Comparison of ENCODE assay signal across 24 cellular contexts in the genomic region with DNA sequence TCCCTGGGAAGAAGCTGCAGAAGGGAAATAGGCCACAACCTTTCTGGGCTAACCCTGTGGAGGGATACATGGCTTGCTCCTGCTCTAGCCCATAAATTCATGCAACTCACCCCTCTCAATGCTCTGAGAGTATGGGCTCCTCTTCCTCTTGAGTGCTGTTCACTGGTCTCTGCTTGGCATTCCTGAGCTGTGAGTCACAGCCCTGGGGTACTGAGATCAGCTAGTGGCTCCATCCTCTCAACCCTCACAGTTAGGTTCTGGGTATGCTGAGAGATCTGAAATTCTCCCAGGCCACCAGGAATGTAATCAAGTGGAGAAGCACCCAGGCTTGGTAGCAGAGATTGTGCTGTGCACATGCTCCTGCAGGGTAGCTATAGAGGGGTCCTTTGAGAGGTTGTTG.
DNase-seq lines count a peak whose midpoint lies in the region; ATAC-seq, FAIRE-seq and TF ChIP-seq lines count a peak whose summit lies in the region.
"Had no signal": no experiment of that assay in that cellular context is flagged by ENCODE, and none has a peak within 500 bp of the region (broad histone marks: within the 10 kb centered on the region; RNA-seq: fewer than 3 reads in every experiment).

No MANE protein-coding gene starts in this region.

- H2AFZ ChIP-seq in mammary epithelial cell (ENCODE audit: low read depth, low read length) (no peak overlapping the region), keratinocyte (ENCODE audit: control insufficient read depth, low read length) (no peak overlapping the region)
- H2AFZ ChIP-seq: PC-9 had no signal

- H3K36me3 Mint-ChIP-seq in activated naive CD8-positive, alpha-beta T cell treated with anti-CD3 and anti-CD28 coated beads for 36 hours = no peaks in the 10 kb centered on the region
- peaks cover 0 to 5% (median 0%) of the 10 kb centered on the region in 3 donors for H3K36me3 Mint-ChIP-seq in naive thymus-derived CD8-positive, alpha-beta T cell
- H3K36me3 Mint-ChIP-seq: stimulated activated effector memory CD8-positive, alpha-beta T cell treated with anti-CD3 and anti-CD28 coated beads, Interleukin-12 subunit alpha, Interleukin-12 subunit beta, amount 100 ng/mL, for 72 hours had no signal

- H3K4me1 Mint-ChIP-seq in activated naive CD8-positive, alpha-beta T cell treated with anti-CD3 and anti-CD28 coated beads for 36 hours = no peaks in the 10 kb centered on the region
- no peaks in the 10 kb centered on the region for H3K4me1 Mint-ChIP-seq in naive thymus-derived CD8-positive, alpha-beta T cell
- H3K4me1 Mint-ChIP-seq: activated CD4-positive, alpha-beta T cell treated with anti-CD3 and anti-CD28 coated beads, Interleukin-2, amount 10 ng/mL, durations not matched to agents 7 days and 5 days; stimulated activated effector memory CD8-positive, alpha-beta T cell treated with anti-CD3 and anti-CD28 coated beads, Interleukin-12 subunit alpha, Interleukin-12 subunit beta, amount 100 ng/mL, for 72 hours had no signal

- POLR2A ChIA-PET in naive thymus-derived CD8-positive, alpha-beta T cell (lab: Charles Lee) = no interaction called here

- no peak for FAIRE-seq in keratinocyte (lab: Jason Lieb, UNC)
- FAIRE-seq: A549, kidney, TTC549 had no signal

- CTCF ChIA-PET in mammary epithelial cell (lab: Charles Lee; ENCODE audit: low non-redundant PET) = no interaction called here

- H3K9me3 ChIP-seq in mammary epithelial cell (replicated peaks; ENCODE audit: insufficient read depth, low read length) (no peaks in the 10 kb centered on the region), keratinocyte (ENCODE audit: control insufficient read depth, low read depth, low read length) (no peaks in the 10 kb centered on the region)
- H3K9me3 ChIP-seq: A549, tibial nerve had no signal

- no peak for ATAC-seq in naive thymus-derived CD8-positive, alpha-beta T cell
- ATAC-seq: A549; stimulated activated effector memory CD8-positive, alpha-beta T cell treated with anti-CD3 and anti-CD28 coated beads, Interleukin-12 subunit alpha, Interleukin-12 subunit beta, amount 100 ng/mL, for 72 hours had no signal

- DNase-seq in ACHN = peak; percentile 59
- DNase-seq in HS-5 (ENCODE audit: low read depth) = peak; percentile 23
- peak; percentile 42 for DNase-seq in mammary epithelial cell
- DNase-seq in keratinocyte (ENCODE audit: low read depth, low spot score) = peak; percentile 23
- DNase-seq in effector CD4-positive, alpha-beta T cell = no peak
- DNase-seq in SIG-M5 treated with dmso at 0.1 percent for 504 hours (lab: John Stamatoyannopoulos, UW; ENCODE audit: unreplicated experiment) = no peak
- DNase-seq in activated naive CD8-positive, alpha-beta T cell treated with anti-CD3 and anti-CD28 coated beads for 36 hours = no peak
- no peak for DNase-seq in naive thymus-derived CD8-positive, alpha-beta T cell
- DNase-seq: activated CD4-positive, alpha-beta T cell treated with anti-CD3 and anti-CD28 coated beads, Interleukin-2, amount 10 ng/mL, durations not matched to agents 7 days and 5 days; activated naive CD4-positive, alpha-beta T cell treated with Interleukin-2 at 50 U/mL for 16 hours; activated T-cell treated with anti-CD3 and anti-CD28 coated beads for 4 hours; CD4-positive, alpha-beta T cell; head of caudate nucleus; kidney; midbrain; NCI-H2081; NCI-H524 treated with DMSO at 0.1 percent for 48 hours had no signal

- no peaks in the 10 kb centered on the region for H3K79me2 ChIP-seq in mammary epithelial cell (ENCODE audit: insufficient read depth, low read length)
- H3K79me2 ChIP-seq in keratinocyte (ENCODE audit: control insufficient read depth, insufficient read depth, low read length) = no peaks in the 10 kb centered on the region

- H3K27me3 Mint-ChIP-seq in activated naive CD8-positive, alpha-beta T cell treated with anti-CD3 and anti-CD28 coated beads for 36 hours = no peaks in the 10 kb centered on the region
- H3K27me3 Mint-ChIP-seq in naive thymus-derived CD8-positive, alpha-beta T cell = no peaks in the 10 kb centered on the region
- H3K27me3 Mint-ChIP-seq: activated CD4-positive, alpha-beta T cell treated with anti-CD3 and anti-CD28 coated beads, Interleukin-2, amount 10 ng/mL, durations not matched to agents 7 days and 5 days; CD4-positive, alpha-beta T cell had no signal

- H3K9ac ChIP-seq in mammary epithelial cell (ENCODE audit: insufficient read depth, low read length) (no peak overlapping the region), keratinocyte (ENCODE audit: control insufficient read depth, extremely low read depth, insufficient read depth, low read length) (no peak overlapping the region)

- TF ChIP-seq CTCF in mammary epithelial cell (conservative IDR thresholded peaks at IDR 0.05 in 1 of 2, IDR thresholded peaks at IDR 0.05 in 1 of 2; ENCODE audit: extremely low read depth in 1 of 2, insufficient read depth in 1 of 2, low read depth in 1 of 2, low read length in 2 of 2) (no peak), keratinocyte (optimal IDR thresholded peaks at IDR 0.05 in 1 of 3, IDR thresholded peaks at IDR 0.05 in 1 of 3, conservative IDR thresholded peaks at IDR 0.05 in 1 of 3; ENCODE audit: extremely low read depth in 1 of 3, insufficient read depth in 2 of 3, low read length in 3 of 3) (no peak)

- H3K27me3 ChIP-seq in mammary epithelial cell (ENCODE audit: insufficient read depth, low read length) = no peaks in the 10 kb centered on the region
- no peaks in the 10 kb centered on the region for H3K27me3 ChIP-seq in keratinocyte (ENCODE audit: control insufficient read depth, extremely low read depth, insufficient read depth, low read length)
- H3K27me3 ChIP-seq: tibial nerve had no signal

- H3K27ac Mint-ChIP-seq in activated naive CD8-positive, alpha-beta T cell treated with anti-CD3 and anti-CD28 coated beads for 36 hours = no peak overlapping the region
- H3K27ac Mint-ChIP-seq in naive thymus-derived CD8-positive, alpha-beta T cell = no peak overlapping the region
- H3K27ac Mint-ChIP-seq: activated CD4-positive, alpha-beta T cell treated with anti-CD3 and anti-CD28 coated beads, Interleukin-2, amount 10 ng/mL, durations not matched to agents 7 days and 5 days; CD4-positive, alpha-beta T cell; stimulated activated effector memory CD8-positive, alpha-beta T cell treated with anti-CD3 and anti-CD28 coated beads, Interleukin-12 subunit alpha, Interleukin-12 subunit beta, amount 100 ng/mL, for 72 hours had no signal

- H3K36me3 ChIP-seq in mammary epithelial cell (ENCODE audit: insufficient read depth, low read length) (no peaks in the 10 kb centered on the region), keratinocyte (ENCODE audit: control insufficient read depth in 2 of 2, extremely low read depth in 1 of 2, insufficient read depth in 2 of 2, low read length in 2 of 2) (no peaks in the 10 kb centered on the region)
- H3K36me3 ChIP-seq: tibial nerve had no signal

- no peak overlapping the region for H3K4me3 Mint-ChIP-seq in activated naive CD8-positive, alpha-beta T cell treated with anti-CD3 and anti-CD28 coated beads for 36 hours
- no peak overlapping the region for H3K4me3 Mint-ChIP-seq in naive thymus-derived CD8-positive, alpha-beta T cell
- H3K4me3 Mint-ChIP-seq: activated CD4-positive, alpha-beta T cell treated with anti-CD3 and anti-CD28 coated beads, Interleukin-2, amount 10 ng/mL, durations not matched to agents 7 days and 5 days; CD4-positive, alpha-beta T cell; stimulated activated effector memory CD8-positive, alpha-beta T cell treated with anti-CD3 and anti-CD28 coated beads, Interleukin-12 subunit alpha, Interleukin-12 subunit beta, amount 100 ng/mL, for 72 hours had no signal

- in situ Hi-C loops in ACHN (cut with HindIII; ENCODE audit: low pct_ligation_motif_present, low pct_unique_long_range_greater_than_20kb, low sequenced_read_pairs) (no loop called here), mammary epithelial cell (cut with MboI; ENCODE audit: low sequenced_read_pairs in 2 of 2) (no loop called here)

- H4K20me1 ChIP-seq in mammary epithelial cell (ENCODE audit: insufficient read depth, low read length) = no peaks in the 10 kb centered on the region
- no peaks in the 10 kb centered on the region for H4K20me1 ChIP-seq in keratinocyte (ENCODE audit: control insufficient read depth, extremely low read depth, insufficient read depth, low read length)

- no peak overlapping the region for H3K27ac ChIP-seq in mammary epithelial cell (ENCODE audit: insufficient read depth, low read depth, low read length)
- H3K27ac ChIP-seq in keratinocyte (ENCODE audit: control insufficient read depth, insufficient read depth, low read length) = no peak overlapping the region
- H3K27ac ChIP-seq: A549, coronary artery, epithelial cell of prostate, PC-9, tibial nerve had no signal

- BruUV-seq in mammary epithelial cell (replicated peaks; lab: Mats Ljungman, UMichigan) = no TSS peak

- H3K9me1 ChIP-seq in keratinocyte (ENCODE audit: control insufficient read depth, extremely low read depth, insufficient read depth, low read length) = no peaks in the 10 kb centered on the region

- no peak overlapping the region for H3K4me3 ChIP-seq in mammary epithelial cell (replicated peaks in 1 of 3; ENCODE audit: insufficient read depth in 1 of 3, low read depth in 2 of 3, low read length in 3 of 3)
- H3K4me3 ChIP-seq in keratinocyte (ENCODE audit: control insufficient read depth in 2 of 3, extremely low read depth in 1 of 3, insufficient read depth in 2 of 3, low read depth in 1 of 3, low read length in 3 of 3) = no peak overlapping the region
- H3K4me3 ChIP-seq: A549, coronary artery, PC-9, tibial nerve had no signal

- H3K4me1 ChIP-seq in mammary epithelial cell (ENCODE audit: insufficient read depth, low read length) (no peaks in the 10 kb centered on the region), keratinocyte (ENCODE audit: control insufficient read depth, extremely low read depth, insufficient read depth, low read length) (no peaks in the 10 kb centered on the region)
- H3K4me1 ChIP-seq: A549, tibial nerve had no signal

- H3K9me3 Mint-ChIP-seq in activated naive CD8-positive, alpha-beta T cell treated with anti-CD3 and anti-CD28 coated beads for 36 hours = no peaks in the 10 kb centered on the region
- H3K9me3 Mint-ChIP-seq in naive thymus-derived CD8-positive, alpha-beta T cell = peaks cover 0 to 27% (median 2%) of the 10 kb centered on the region in 9 donors
- H3K9me3 Mint-ChIP-seq: activated CD4-positive, alpha-beta T cell treated with anti-CD3 and anti-CD28 coated beads, Interleukin-2, amount 10 ng/mL, durations not matched to agents 7 days and 5 days; stimulated activated effector memory CD8-positive, alpha-beta T cell treated with anti-CD3 and anti-CD28 coated beads, Interleukin-12 subunit alpha, Interleukin-12 subunit beta, amount 100 ng/mL, for 72 hours had no signal

- H3K4me2 ChIP-seq in mammary epithelial cell (ENCODE audit: insufficient read depth, low read depth, low read length) (no peak overlapping the region), keratinocyte (ENCODE audit: control insufficient read depth, extremely low read depth, insufficient read depth, low read depth, low read length) (no peak overlapping the region)
- H3K4me2 ChIP-seq: A549, PC-9 had no signal

- dilution Hi-C loops in mammary epithelial cell (cut with HindIII; ENCODE audit: low sequenced_read_pairs) (no loop called here), keratinocyte (cut with MboI; ENCODE audit: extremely low pct_ligation_motif_present, low sequenced_read_pairs) (no loop called here)

- intact Hi-C loops in mammary epithelial cell (cut with micrococcal nuclease) = loop anchor here (10.0 kb wide), 1 partner anchor 116 kb away; no protein-coding TSS in a partner anchor

Comparison
In these comparisons a context has a peak if more than half of its experiments do, and no peak if none do; other contexts are left out.
1. DNase-seq: peak in ACHN (single experiment), HS-5 (single experiment), mammary epithelial cell (single experiment) and keratinocyte (single experiment); none in effector CD4-positive, alpha-beta T cell (single experiment), SIG-M5 treated with dmso at 0.1 percent for 504 hours (single experiment), activated naive CD8-positive, alpha-beta T cell treated with anti-CD3 and anti-CD28 coated beads for 36 hours (single experiment) and naive thymus-derived CD8-positive, alpha-beta T cell (0 of 10).